10 cellular contexts compared by ENCODE assay signal in the genomic region with DNA sequence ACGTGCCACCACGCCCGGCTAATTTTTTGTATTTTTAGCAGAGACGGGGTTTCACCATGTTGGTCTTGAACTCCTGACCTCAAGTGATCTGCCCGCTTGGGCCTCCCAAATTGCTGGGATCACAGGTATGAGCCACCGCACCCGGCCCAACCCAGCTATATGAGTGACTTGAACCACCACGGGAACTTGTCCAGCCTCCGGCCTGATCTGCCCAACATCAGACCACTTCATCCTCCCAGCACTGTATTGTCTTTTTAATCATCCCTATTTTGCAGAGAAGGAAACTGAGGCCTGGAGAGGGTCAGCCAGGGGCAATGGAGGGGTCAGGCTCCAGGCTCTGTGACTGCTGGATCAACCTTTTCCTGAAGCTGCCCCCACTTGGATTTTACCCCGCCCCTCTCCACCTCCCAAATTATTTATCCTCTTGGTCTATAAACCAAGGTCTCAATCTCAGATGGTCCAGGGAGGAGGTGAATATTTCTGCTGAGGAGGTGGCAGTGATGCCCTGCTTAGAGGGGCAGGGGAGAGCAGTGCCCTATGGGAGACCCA. TPM values are rescaled to one million over a fixed set of nuclear protein-coding genes. Genes with fewer than 3 reads are reported as not detected.
A peak's percentile ranks its signal among the peaks of the same experiment; 100 is the strongest.
DNase-seq lines count a peak whose midpoint lies in the region; ATAC-seq and TF ChIP-seq lines count a peak whose summit lies in the region.
"Had no signal": no experiment of that assay in that cellular context is flagged by ENCODE, and none has a peak within 500 bp of the region (broad histone marks: within the 10 kb centered on the region; RNA-seq: fewer than 3 reads in every experiment).

No MANE protein-coding gene starts in this region.

- no peak for DNase-seq in activated CD4-positive, alpha-beta T cell treated with anti-CD3 and anti-CD28 coated beads, Interleukin-2, amount 10 ng/mL, durations not matched to agents 7 days and 5 days
- no peak for DNase-seq in activated CD4-positive, alpha-beta T cell treated with anti-CD3 and anti-CD28 coated beads, Interleukin-2, amount 50 U/mL, for 4 hours
- no peak for DNase-seq in activated CD4-positive, alpha-beta memory T cell treated with anti-CD3 and anti-CD28 coated beads, Interleukin-2, amount 10 ng/mL, durations not matched to agents 7 days and 5 days
- DNase-seq in left lobe of liver (ENCODE audit: low spot score) (peak; percentile 50), suprapubic skin (ENCODE audit: low spot score in 2 of 2) (no peak), NCI-H2029 (lab: John Stamatoyannopoulos, UW) (no peak), HUDEP-2 (lab: John Stamatoyannopoulos, UW; ENCODE audit: unreplicated experiment in 76 of 76) (no peak), NCI-H2227 (lab: John Stamatoyannopoulos, UW; ENCODE audit: unreplicated experiment) (no peak)
- DNase-seq: NCI-H1694 treated with DMSO at 0.1 percent for 48 hours had no signal

- no peaks in the 10 kb centered on the region for H3K36me3 ChIP-seq in suprapubic skin

- no peaks in the 10 kb centered on the region for H3K27me3 ChIP-seq in suprapubic skin

- no peak for TF ChIP-seq CTCF in suprapubic skin (IDR thresholded peaks at IDR 0.05)

- H3K4me1 ChIP-seq in suprapubic skin = peaks cover 28% of the 10 kb centered on the region

- H3K27ac Mint-ChIP-seq in activated CD4-positive, alpha-beta T cell treated with anti-CD3 and anti-CD28 coated beads, Interleukin-2, amount 10 ng/mL, durations not matched to agents 7 days and 5 days = peak overlapping the region; percentile 31
- no peak overlapping the region for H3K27ac Mint-ChIP-seq in activated CD4-positive, alpha-beta memory T cell treated with anti-CD3 and anti-CD28 coated beads, Interleukin-2, amount 10 ng/mL, durations not matched to agents 7 days and 5 days

- no peak for ATAC-seq in left lobe of liver

- no peaks in the 10 kb centered on the region for H3K9me3 ChIP-seq in suprapubic skin

- peaks cover 25% of the 10 kb centered on the region for H3K4me1 Mint-ChIP-seq in activated CD4-positive, alpha-beta T cell treated with anti-CD3 and anti-CD28 coated beads, Interleukin-2, amount 10 ng/mL, durations not matched to agents 7 days and 5 days
- peaks cover 40% of the 10 kb centered on the region for H3K4me1 Mint-ChIP-seq in activated CD4-positive, alpha-beta memory T cell treated with anti-CD3 and anti-CD28 coated beads, Interleukin-2, amount 10 ng/mL, durations not matched to agents 7 days and 5 days

- CTCF ChIA-PET in activated CD4-positive, alpha-beta T cell treated with anti-CD3 and anti-CD28 coated beads, Interleukin-2, amount 10 ng/mL, durations not matched to agents 7 days and 5 days (lab: Charles Lee) = interaction anchor here (0.8 to 3.8 kb wide), 5 partner anchors 11 to 77 kb away, joined by 3 to 27 read pairs (median 3); a partner anchor contains a TSS
- CTCF ChIA-PET in activated CD4-positive, alpha-beta memory T cell treated with anti-CD3 and anti-CD28 coated beads, Interleukin-2, amount 10 ng/mL, durations not matched to agents 7 days and 5 days (lab: Charles Lee) = interaction anchor here (0.6 to 3.5 kb wide), 8 partner anchors 17 to 165 kb away, joined by 3 to 27 read pairs (median 4); no protein-coding TSS in a partner anchor

- WGBS in suprapubic skin = 69% methylated on average over 10 of the region's 10 CpGs

- H3K9me3 Mint-ChIP-seq in activated CD4-positive, alpha-beta T cell treated with anti-CD3 and anti-CD28 coated beads, Interleukin-2, amount 10 ng/mL, durations not matched to agents 7 days and 5 days = no peaks in the 10 kb centered on the region
- H3K9me3 Mint-ChIP-seq in activated CD4-positive, alpha-beta memory T cell treated with anti-CD3 and anti-CD28 coated beads, Interleukin-2, amount 10 ng/mL, durations not matched to agents 7 days and 5 days = no peaks in the 10 kb centered on the region

- H3K27me3 Mint-ChIP-seq in activated CD4-positive, alpha-beta T cell treated with anti-CD3 and anti-CD28 coated beads, Interleukin-2, amount 10 ng/mL, durations not matched to agents 7 days and 5 days = peaks cover 7% of the 10 kb centered on the region
- peaks cover 11% of the 10 kb centered on the region for H3K27me3 Mint-ChIP-seq in activated CD4-positive, alpha-beta memory T cell treated with anti-CD3 and anti-CD28 coated beads, Interleukin-2, amount 10 ng/mL, durations not matched to agents 7 days and 5 days

- POLR2A ChIA-PET in activated CD4-positive, alpha-beta T cell treated with anti-CD3 and anti-CD28 coated beads, Interleukin-2, amount 10 ng/mL, durations not matched to agents 7 days and 5 days (lab: Charles Lee) = no interaction called here
- POLR2A ChIA-PET in activated CD4-positive, alpha-beta memory T cell treated with anti-CD3 and anti-CD28 coated beads, Interleukin-2, amount 10 ng/mL, durations not matched to agents 7 days and 5 days (lab: Charles Lee) = interaction anchor here (1.0 to 3.0 kb wide), 7 partner anchors 28 to 101 kb away, joined by 3 to 16 read pairs (median 3); a partner anchor contains a TSS

- peak overlapping the region; percentile 75 for H3K4me3 Mint-ChIP-seq in activated CD4-positive, alpha-beta T cell treated with anti-CD3 and anti-CD28 coated beads, Interleukin-2, amount 10 ng/mL, durations not matched to agents 7 days and 5 days
- H3K4me3 Mint-ChIP-seq in activated CD4-positive, alpha-beta memory T cell treated with anti-CD3 and anti-CD28 coated beads, Interleukin-2, amount 10 ng/mL, durations not matched to agents 7 days and 5 days = peak overlapping the region; percentile 76

- no peaks in the 10 kb centered on the region for H3K36me3 Mint-ChIP-seq in activated CD4-positive, alpha-beta T cell treated with anti-CD3 and anti-CD28 coated beads, Interleukin-2, amount 10 ng/mL, durations not matched to agents 7 days and 5 days (ENCODE audit: low read depth)
- H3K36me3 Mint-ChIP-seq in activated CD4-positive, alpha-beta memory T cell treated with anti-CD3 and anti-CD28 coated beads, Interleukin-2, amount 10 ng/mL, durations not matched to agents 7 days and 5 days (ENCODE audit: low read depth) = no peaks in the 10 kb centered on the region

- H3K4me3 ChIP-seq in suprapubic skin = peak overlapping the region; percentile 86

- TF ChIP-seq POLR2A in suprapubic skin (IDR thresholded peaks at IDR 0.05) = no peak

- H3K27ac ChIP-seq in suprapubic skin = no peak overlapping the region

- no peak for TF ChIP-seq EP300 in suprapubic skin (IDR thresholded peaks at IDR 0.05)

RNA-seq across cellular contexts. Expression of a gene that starts 0.9 kb away (rescaled TPM):
- total RNA-seq in activated CD4-positive, alpha-beta T cell treated with anti-CD3 and anti-CD28 coated beads, Interleukin-2, amount 10 ng/mL, durations not matched to agents 7 days and 5 days = 10 to 100 TPM; 24.1 to 28.1 TPM
- total RNA-seq in activated CD4-positive, alpha-beta memory T cell treated with anti-CD3 and anti-CD28 coated beads, Interleukin-2, amount 10 ng/mL, durations not matched to agents 7 days and 5 days = 10 to 100 TPM; 36.3 to 40.5 TPM
- total RNA-seq in left lobe of liver (12.0 TPM), suprapubic skin (10 to 100 TPM; 52.4 to 74.9 (median 65.5) TPM)

RNA-seq across cellular contexts. Expression of a gene that starts 34.3 kb away (rescaled TPM):
- 1 to 10 TPM; 1.5 to 1.8 TPM for total RNA-seq in activated CD4-positive, alpha-beta T cell treated with anti-CD3 and anti-CD28 coated beads, Interleukin-2, amount 10 ng/mL, durations not matched to agents 7 days and 5 days
- total RNA-seq in activated CD4-positive, alpha-beta memory T cell treated with anti-CD3 and anti-CD28 coated beads, Interleukin-2, amount 10 ng/mL, durations not matched to agents 7 days and 5 days = 1 to 10 TPM in 1 of 2 experiments, under 1 TPM in 1; 0.85 to 1.0 TPM
- total RNA-seq in left lobe of liver (not detected), suprapubic skin (under 1 TPM in 1 of 4 donors, not detected in 3; 0.48 TPM)
- total RNA-seq: SK-MEL-5 had no signal

RNA-seq across cellular contexts. Expression of a gene that starts 36.8 kb away (rescaled TPM):
- 10 to 100 TPM; 18.6 to 19.2 TPM for total RNA-seq in activated CD4-positive, alpha-beta T cell treated with anti-CD3 and anti-CD28 coated beads, Interleukin-2, amount 10 ng/mL, durations not matched to agents 7 days and 5 days
- total RNA-seq in activated CD4-positive, alpha-beta memory T cell treated with anti-CD3 and anti-CD28 coated beads, Interleukin-2, amount 10 ng/mL, durations not matched to agents 7 days and 5 days = 10 to 100 TPM; 25.9 to 26.0 TPM
- total RNA-seq in left lobe of liver (11.1 TPM), suprapubic skin (10 to 100 TPM; 16.5 to 28.3 (median 20.3) TPM)

RNA-seq across cellular contexts. Expression of a gene that starts 40.9 kb away (rescaled TPM):
- 100 to 1,000 TPM; 130 to 141 TPM for total RNA-seq in activated CD4-positive, alpha-beta T cell treated with anti-CD3 and anti-CD28 coated beads, Interleukin-2, amount 10 ng/mL, durations not matched to agents 7 days and 5 days
- 10 to 100 TPM; 86.5 to 88.3 TPM for total RNA-seq in activated CD4-positive, alpha-beta memory T cell treated with anti-CD3 and anti-CD28 coated beads, Interleukin-2, amount 10 ng/mL, durations not matched to agents 7 days and 5 days
- total RNA-seq in left lobe of liver = 0.45 TPM
- total RNA-seq in suprapubic skin = 1 to 10 TPM in 3 of 4 donors, under 1 TPM in 1; 0.40 to 3.7 (median 2.8) TPM
